ENCODE assay signal across 21 cellular contexts in genomic region chr4:97646997-97647396, GRCh38.
DNase-seq lines count a peak whose midpoint lies in the region; ATAC-seq, FAIRE-seq and TF ChIP-seq lines count a peak whose summit lies in the region.
"Had no signal": no experiment of that assay in that cellular context is flagged by ENCODE, and none has a peak within 500 bp of the region (broad histone marks: within the 10 kb centered on the region; RNA-seq: fewer than 3 reads in every experiment).

No MANE protein-coding gene starts in this region.

- no peaks in the 10 kb centered on the region for H3K4me1 ChIP-seq in fibroblast of lung (ENCODE audit: control insufficient read depth, extremely low read depth, insufficient read depth, low read length)
- H3K4me1 ChIP-seq: pancreas, SJCRH30, uterus had no signal

- H3K9me3 ChIP-seq in SK-N-MC (ENCODE audit: low read depth, low read length) (no peaks in the 10 kb centered on the region), fibroblast of lung (ENCODE audit: control insufficient read depth, insufficient read depth, low read depth, low read length) (no peaks in the 10 kb centered on the region)
- H3K9me3 ChIP-seq: pancreas, SJCRH30, uterus had no signal

- H3K36me3 ChIP-seq in SK-N-MC (ENCODE audit: insufficient read depth, low read length) (no peaks in the 10 kb centered on the region), fibroblast of lung (ENCODE audit: control insufficient read depth, insufficient read depth, low read length) (no peaks in the 10 kb centered on the region)
- H3K36me3 ChIP-seq: pancreas, SJCRH30, uterus had no signal

- H3K9ac ChIP-seq in SK-N-MC (ENCODE audit: insufficient read length) = no peak overlapping the region
- no peak overlapping the region for H3K9ac ChIP-seq in fibroblast of lung (ENCODE audit: insufficient read depth, low read length)

- no peak overlapping the region for H3K4me2 ChIP-seq in fibroblast of lung (ENCODE audit: extremely low read depth, insufficient read depth, low read length)

- H3K27ac ChIP-seq in SK-N-MC = no peak overlapping the region
- H3K27ac ChIP-seq in fibroblast of lung (ENCODE audit: insufficient read depth, low read length) = no peak overlapping the region
- H3K27ac ChIP-seq: epithelial cell of prostate, pancreas, SJCRH30, uterus had no signal

- no peak for TF ChIP-seq CTCF in fibroblast of lung (conservative IDR thresholded peaks at IDR 0.05 in 1 of 2, IDR thresholded peaks at IDR 0.05 in 1 of 2; ENCODE audit: low read depth in 1 of 2, low read length in 2 of 2)

- H3K27me3 ChIP-seq in fibroblast of lung (ENCODE audit: control insufficient read depth, insufficient read depth, low read length) = no peaks in the 10 kb centered on the region
- H3K27me3 ChIP-seq: pancreas, SJCRH30, uterus had no signal

- no peak overlapping the region for H2AFZ ChIP-seq in fibroblast of lung (ENCODE audit: low read length)

- FAIRE-seq in GM19239 (lab: Jason Lieb, UNC) = no peak
- FAIRE-seq: pancreas had no signal

- H3K79me2 ChIP-seq in fibroblast of lung (ENCODE audit: control insufficient read depth, insufficient read depth, low read length) = no peaks in the 10 kb centered on the region

- ATAC-seq in HG02623 (IDR thresholded peaks at IDR 0.05; ENCODE audit: unreplicated experiment) (no peak), GM18517 (IDR thresholded peaks at IDR 0.05; ENCODE audit: unreplicated experiment) (no peak)
- ATAC-seq: activated naive CD4-positive, alpha-beta T cell treated with anti-CD3 and anti-CD28 coated beads, Interleukin-2, amount 50 U/mL, for 72 hours; HCT116; pancreas had no signal

- no peak overlapping the region for H3K4me3 ChIP-seq in SK-N-MC
- no peak overlapping the region for H3K4me3 ChIP-seq in fibroblast of lung (replicated peaks in 1 of 4; ENCODE audit: control extremely low read depth in 1 of 4, insufficient read depth in 1 of 4, low read depth in 3 of 4, low read length in 4 of 4)
- H3K4me3 ChIP-seq: pancreas, SJCRH30, uterus had no signal

- no peaks in the 10 kb centered on the region for H4K20me1 ChIP-seq in fibroblast of lung (ENCODE audit: control insufficient read depth, extremely low read depth, insufficient read depth, low read length)

- DNase-seq in HT1080 (ENCODE audit: low read depth) = peak; percentile 7
- DNase-seq in SK-N-MC (ENCODE audit: low read depth, low spot score) = peak; percentile 37
- peak; percentile 5 to 58 for DNase-seq in fibroblast of lung (ENCODE audit: low read depth in 2 of 2)
- peak; percentile 3 for DNase-seq in pulmonary artery endothelial cell (ENCODE audit: low read depth, low spot score)
- no peak for DNase-seq in NCI-H2029 (lab: John Stamatoyannopoulos, UW)
- DNase-seq in GM19239 (ENCODE audit: insufficient read length, low spot score) = no peak
- DNase-seq: activated CD4-positive, alpha-beta T cell treated with anti-CD3 and anti-CD28 coated beads for 48 hours; activated T-cell treated with anti-CD3 and anti-CD28 coated beads, Interleukin-2, amount 50 U/mL, for 1 hour; hippocampal formation; NCI-H1417 treated with DMSO at 0.1 percent for 48 hours; NCI-H345; pancreas; SJCRH30; stimulated activated CD4-positive, alpha-beta T cell treated with anti-CD3 and anti-CD28 coated beads, Interleukin-12 subunit alpha, Interleukin-12 subunit beta, amount 100 ng/mL, for 4 hours; stimulated activated naive CD4-positive, alpha-beta T cell; uterus had no signal

Comparison
In these comparisons a context has a peak if more than half of its experiments do, and no peak if none do; other contexts are left out.
1. DNase-seq: peak in HT1080 (single experiment), SK-N-MC (single experiment), fibroblast of lung (2 of 2) and pulmonary artery endothelial cell (single experiment); none in NCI-H2029 (single experiment) and GM19239 (single experiment).